Comparison of ENCODE assay signal across 19 cellular contexts in the genomic region with DNA sequence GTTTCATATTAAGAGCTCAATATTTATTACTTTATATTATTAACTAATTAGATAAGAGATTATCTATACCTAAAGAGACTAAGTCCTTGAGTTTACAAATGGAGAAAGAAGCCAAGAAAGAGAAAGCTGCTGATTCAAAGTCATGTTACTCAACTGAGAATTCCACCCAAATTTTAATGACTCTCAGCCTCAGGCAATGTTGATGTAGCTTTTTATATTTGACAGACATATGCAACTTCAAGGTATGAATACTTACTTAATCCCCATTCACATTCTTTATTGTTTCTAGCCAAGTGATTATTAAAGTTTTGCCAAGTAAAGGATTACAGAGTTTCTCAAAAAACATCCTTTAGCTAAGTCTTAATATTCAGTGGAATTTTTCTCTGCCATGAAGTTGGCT.
"Had no signal": no experiment of that assay in that cellular context is flagged by ENCODE, and none has a peak within 500 bp of the region (broad histone marks: within the 10 kb centered on the region; RNA-seq: fewer than 3 reads in every experiment).

No MANE protein-coding gene starts in this region.

- H3K4me3 Mint-ChIP-seq: dendritic cell treated with granulocyte-macrophage colony-stimulating factor and Interleukin-4, amounts not matched to agents 40 ng/mL and 50 ng/mL, for 4 days; effector memory CD8-positive, alpha-beta T cell; endodermal cell; mesothelial cell of epicardium had no signal

- H3K4me1 ChIP-seq: colonic mucosa, esophagus muscularis mucosa, gastrocnemius medialis, left lung, lower lobe of right lung had no signal

- H3K27me3 ChIP-seq: colonic mucosa, esophagus muscularis mucosa, gastrocnemius medialis, heart right ventricle, left lung had no signal

- DNase-seq: colonic mucosa; cortex of kidney; effector CD8-positive, alpha-beta T cell; effector memory CD8-positive, alpha-beta T cell; endodermal cell; foreskin melanocyte; gastrocnemius medialis; glutamatergic neuron; head of caudate nucleus; heart right ventricle; left cardiac atrium; left lung; left ventricle myocardium superior; lower lobe of right lung; mesenchymal stem cell; mucosa of descending colon had no signal

- ATAC-seq: effector memory CD8-positive, alpha-beta T cell; gastrocnemius medialis; heart right ventricle; left cardiac atrium; left lung; left ventricle myocardium superior; lower lobe of right lung; mucosa of descending colon had no signal

- H3K36me3 ChIP-seq: colonic mucosa, esophagus muscularis mucosa, gastrocnemius medialis, heart right ventricle, left lung, lower lobe of right lung had no signal

- H3K9me3 ChIP-seq: colonic mucosa, esophagus muscularis mucosa, gastrocnemius medialis, lower lobe of right lung had no signal

- H3K4me3 ChIP-seq: colonic mucosa, esophagus muscularis mucosa, gastrocnemius medialis, heart right ventricle, left lung, lower lobe of right lung, mucosa of descending colon had no signal

- H3K4me1 Mint-ChIP-seq: endodermal cell, mesothelial cell of epicardium had no signal

- H3K36me3 Mint-ChIP-seq: mesothelial cell of epicardium had no signal

- H3K27ac ChIP-seq: colonic mucosa, esophagus muscularis mucosa, gastrocnemius medialis, left lung, lower lobe of right lung had no signal

- H3K27me3 Mint-ChIP-seq: dendritic cell treated with granulocyte-macrophage colony-stimulating factor and Interleukin-4, amounts not matched to agents 40 ng/mL and 50 ng/mL, for 4 days; effector memory CD8-positive, alpha-beta T cell had no signal

- H3K27ac Mint-ChIP-seq: dendritic cell treated with granulocyte-macrophage colony-stimulating factor and Interleukin-4, amounts not matched to agents 40 ng/mL and 50 ng/mL, for 4 days; effector memory CD8-positive, alpha-beta T cell; endodermal cell; mesothelial cell of epicardium had no signal
